In genomic region chr9:132169672-132170392, GRCh38 we compare ENCODE assay signal across 7 cellular contexts.
DNase-seq lines count a peak whose midpoint lies in the region; TF ChIP-seq lines count a peak whose summit lies in the region.

No MANE protein-coding gene starts in this region.

- H3K9me3 ChIP-seq in WERI-Rb-1 (ENCODE audit: severe bottlenecking), result no peaks in the 10 kb centered on the region

- H3K4me3 ChIP-seq in GM12864 (ENCODE audit: low read depth, low read length) (no peak overlapping the region), WERI-Rb-1 (ENCODE audit: low read depth, low read length) (no peak overlapping the region), brain microvascular endothelial cell (ENCODE audit: low read depth, low read length) (no peak overlapping the region)

- peak overlapping the region; percentile 12; the same call in 1 of the 2 replicates for H3K27ac ChIP-seq in WERI-Rb-1
- H3K27ac ChIP-seq in brain microvascular endothelial cell, result no peak overlapping the region

- TF ChIP-seq CTCF in GM12864 (IDR thresholded peaks at IDR 0.05; ENCODE audit: low read depth, low read length, missing control alignments) (peak; percentile 89), WERI-Rb-1 (IDR thresholded peaks at IDR 0.05; ENCODE audit: low read depth, low read length) (peak; percentile 98), brain microvascular endothelial cell (IDR thresholded peaks at IDR 0.05; ENCODE audit: low read depth, low read length, missing control alignments) (peak; percentile 89)

- peaks cover 84% of the 10 kb centered on the region for H3K36me3 ChIP-seq in WERI-Rb-1
- H3K36me3 ChIP-seq in brain microvascular endothelial cell (replicated peaks), result no peaks in the 10 kb centered on the region

- in situ Hi-C loops in brain microvascular endothelial cell (cut with HindIII; ENCODE audit: low pct_ligation_motif_present, low sequenced_read_pairs), result no loop called here

- H3K27me3 ChIP-seq in WERI-Rb-1 (ENCODE audit: insufficient read depth, low read depth, severe bottlenecking) (no peaks in the 10 kb centered on the region), brain microvascular endothelial cell (replicated peaks) (peaks cover 28% of the 10 kb centered on the region)

- DNase-seq in GM12864 (ENCODE audit: low read depth) (no peak), NCI-H146 (lab: John Stamatoyannopoulos, UW) (peak; percentile 63), WERI-Rb-1 (peak; percentile 85), brain microvascular endothelial cell (no peak), kidney tubule cell (ENCODE audit: low spot score) (peak; percentile 59), NCI-H187 treated with DMSO at 0.1 percent for 48 hours (lab: John Stamatoyannopoulos, UW) (no peak)
- DNase-seq in stimulated activated CD8-positive, alpha-beta memory T cell treated with anti-CD3 and anti-CD28 coated beads, Interleukin-12 subunit alpha, Interleukin-12 subunit beta, amount 100 ng/mL, for 1 hour (ENCODE audit: low read depth), result peak; percentile 30

Comparison
In these comparisons a context has a peak if more than half of its experiments do, and no peak if none do; other contexts are left out.
1. DNase-seq: peak in NCI-H146 (single experiment), WERI-Rb-1 (single experiment), kidney tubule cell (single experiment) and stimulated activated CD8-positive, alpha-beta memory T cell treated with anti-CD3 and anti-CD28 coated beads, Interleukin-12 subunit alpha, Interleukin-12 subunit beta, amount 100 ng/mL, for 1 hour (single experiment); none in GM12864 (single experiment), brain microvascular endothelial cell (single experiment) and NCI-H187 treated with DMSO at 0.1 percent for 48 hours (single experiment).
2. Peak in every context shown above with its lines, with median percentiles within 50 percentile points of each other: CTCF ChIP-seq.